In the genomic region with DNA sequence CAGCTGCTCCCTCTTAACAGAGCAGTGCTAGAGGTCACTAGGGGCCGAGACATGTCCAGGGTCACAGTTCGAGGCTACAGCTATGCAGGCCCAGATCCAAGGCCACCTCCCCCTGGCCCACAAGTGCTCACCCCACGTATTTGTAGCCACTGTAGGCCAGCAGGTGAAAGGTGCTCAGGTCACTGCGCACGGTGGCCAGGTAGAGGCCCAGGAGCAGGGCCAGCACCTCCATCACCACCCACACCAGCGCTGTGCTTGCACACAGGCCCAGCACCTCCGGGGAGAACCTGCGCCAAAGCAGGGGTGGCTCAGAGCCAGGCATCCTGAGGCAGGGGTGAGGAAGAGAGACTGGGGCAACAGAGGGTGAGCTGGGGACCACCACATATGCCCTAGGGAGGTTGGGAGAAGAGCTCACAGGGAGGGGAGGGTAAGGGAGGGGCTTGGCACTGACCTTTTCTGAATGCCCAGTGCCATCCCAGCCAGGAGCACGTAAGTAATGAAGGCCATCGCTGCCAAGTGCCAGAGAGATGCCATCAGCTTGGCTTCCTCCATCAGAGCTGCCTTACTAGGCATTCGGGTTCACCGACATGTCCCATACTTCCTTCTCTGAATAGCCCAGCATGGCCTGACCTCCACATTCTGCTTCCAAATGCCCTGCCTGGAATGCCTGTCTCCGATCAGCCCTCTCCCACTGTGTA, we compare ENCODE assay signal across 31 cellular contexts. TPM values are rescaled to one million over a fixed set of nuclear protein-coding genes. Genes with fewer than 3 reads are reported as not detected.
DNase-seq lines count a peak whose midpoint lies in the region; ATAC-seq, FAIRE-seq and TF ChIP-seq lines count a peak whose summit lies in the region.
"Had no signal": no experiment of that assay in that cellular context is flagged by ENCODE, and none has a peak within 500 bp of the region (broad histone marks: within the 10 kb centered on the region; RNA-seq: fewer than 3 reads in every experiment).

No MANE protein-coding gene starts in this region.

- no peak for TF ChIP-seq POLR2A in HepG2 (IDR thresholded peaks at IDR 0.05; ENCODE audit: insufficient read depth in 1 of 2, low read depth in 2 of 2, low read length in 2 of 2)

- CTCF ChIA-PET in HepG2 (lab: Yijun Ruan, JAX; ENCODE audit: low intra/inter-chr PET ratio, low total read pairs) (no interaction called here), Calu3 (lab: Charles Lee) (no interaction called here)

- no peak for ATAC-seq in right cardiac atrium
- ATAC-seq in Right ventricle myocardium inferior, result no peak
- no peak for ATAC-seq in central memory CD8-positive, alpha-beta T cell (replicated peaks; ENCODE audit: extremely low read depth, poor library complexity, severe bottlenecking)
- ATAC-seq in HepG2, result no peak
- no peak for ATAC-seq in activated naive CD4-positive, alpha-beta T cell treated with anti-CD3 and anti-CD28 coated beads, Interleukin-2, amount 50 U/mL, for 72 hours
- ATAC-seq: lower lobe of right lung; naive thymus-derived CD4-positive, alpha-beta T cell; sciatic nerve had no signal

- in situ Hi-C loops in HepG2 (cut with HindIII; ENCODE audit: extremely low pct_ligation_motif_present, low pct_unique_long_range_greater_than_20kb), result no loop called here

- no peak for TF ChIP-seq RAD21 in HepG2 (CRISPR knock-in tag; IDR thresholded peaks at IDR 0.05)

- H3K4me3 Mint-ChIP-seq in central memory CD8-positive, alpha-beta T cell, result peak overlapping the region; percentile 38
- H3K4me3 Mint-ChIP-seq in Calu3 (ENCODE audit: low read depth, unreplicated experiment), result no peak overlapping the region
- H3K4me3 Mint-ChIP-seq: activated CD4-positive, alpha-beta T cell treated with anti-CD3 and anti-CD28 coated beads, Interleukin-2, amount 10 ng/mL, durations not matched to agents 24 days and 14 days; CD14-positive monocyte had no signal

- H3K9me3 Mint-ChIP-seq in central memory CD8-positive, alpha-beta T cell, result no peaks in the 10 kb centered on the region
- H3K9me3 Mint-ChIP-seq in activated naive CD4-positive, alpha-beta T cell treated with anti-CD3 and anti-CD28 coated beads, Interleukin-2, amount 50 U/mL, for 72 hours, result no peaks in the 10 kb centered on the region
- no peaks in the 10 kb centered on the region for H3K9me3 Mint-ChIP-seq in Calu3 (ENCODE audit: low read depth, unreplicated experiment)
- H3K9me3 Mint-ChIP-seq: activated CD4-positive, alpha-beta T cell treated with anti-CD3 and anti-CD28 coated beads, Interleukin-2, amount 10 ng/mL, durations not matched to agents 24 days and 14 days had no signal

- H3K36me3 Mint-ChIP-seq in central memory CD8-positive, alpha-beta T cell (ENCODE audit: insufficient read depth), result peaks cover 27% of the 10 kb centered on the region
- H3K36me3 Mint-ChIP-seq in activated naive CD4-positive, alpha-beta T cell treated with anti-CD3 and anti-CD28 coated beads, Interleukin-2, amount 50 U/mL, for 72 hours, result no peaks in the 10 kb centered on the region
- peaks cover 66% of the 10 kb centered on the region for H3K36me3 Mint-ChIP-seq in Calu3 (ENCODE audit: insufficient read depth, unreplicated experiment)
- H3K36me3 Mint-ChIP-seq: naive thymus-derived CD4-positive, alpha-beta T cell had no signal

- H3K4me2 ChIP-seq in HepG2 (ENCODE audit: low read depth, low read length), result no peak overlapping the region

- 81% methylated on average over 13 of the region's 13 CpGs for WGBS in right cardiac atrium
- WGBS in HepG2 (ENCODE audit: low lambda C conversion rate), result 100% methylated on average over 3 of the region's 13 CpGs

- no peak overlapping the region for H2AFZ ChIP-seq in HepG2 (ENCODE audit: low read length)

- H3K4me3 ChIP-seq in right cardiac atrium (ENCODE audit: low read length), result no peak overlapping the region
- no peak overlapping the region for H3K4me3 ChIP-seq in HepG2 (replicated peaks in 1 of 3; ENCODE audit: insufficient read depth in 1 of 3, low read depth in 2 of 3, low read length in 3 of 3)
- H3K4me3 ChIP-seq: lower lobe of right lung, prostate gland, SJSA1, transverse colon had no signal

- peak overlapping the region; percentile 13 for H3K27ac ChIP-seq in right cardiac atrium (ENCODE audit: low read length)
- no peak overlapping the region for H3K27ac ChIP-seq in HepG2 (ENCODE audit: extremely low read length, insufficient read depth, low read length)
- H3K27ac ChIP-seq: brain microvascular endothelial cell, lower lobe of right lung, prostate gland, SJSA1, transverse colon had no signal

- peak in 1 of 3 donors; percentile 46 for DNase-seq in right cardiac atrium
- DNase-seq in Right ventricle myocardium inferior (ENCODE audit: missing footprints), result no peak
- no peak for DNase-seq in central memory CD8-positive, alpha-beta T cell (ENCODE audit: low spot score in 2 of 2)
- DNase-seq in HepG2 (ENCODE audit: low spot score), result no peak
- DNase-seq in GM20000 (ENCODE audit: low spot score), result no peak
- no peak for DNase-seq in activated naive CD4-positive, alpha-beta T cell treated with anti-CD3 and anti-CD28 coated beads, Interleukin-2, amount 50 U/mL, for 72 hours (ENCODE audit: low spot score in 2 of 2)
- no peak for DNase-seq in Calu3
- no peak for DNase-seq in mesenteric fat pad (ENCODE audit: low spot score)
- DNase-seq: activated CD4-positive, alpha-beta T cell treated with anti-CD3 and anti-CD28 coated beads, Interleukin-2, amount 10 ng/mL, durations not matched to agents 24 days and 14 days; activated gamma-delta T cell treated with Interleukin-2 at 50 U/mL for 16 hours; activated T-cell treated with anti-CD3 and anti-CD28 coated beads, Interleukin-2, amount 50 U/mL, for 1 hour; brain microvascular endothelial cell; DMS79 treated with DMSO at 0.1 percent for 48 hours; effector CD4-positive, alpha-beta T cell; GF-D8; hypothalamus; lower lobe of right lung; naive thymus-derived CD4-positive, alpha-beta T cell; NCI-H1417 treated with DMSO at 0.1 percent for 48 hours; NCI-H774; nucleus accumbens; stimulated activated CD4-positive, alpha-beta T cell treated with anti-CD3 and anti-CD28 coated beads, Interleukin-12 subunit alpha, Interleukin-12 subunit beta, amount 100 ng/mL, for 4 hours; stimulated activated CD4-positive, alpha-beta T cell treated with anti-CD3 and anti-CD28 coated beads, Interleukin-2, amount 100 ng/mL, for 48 hours; transverse colon had no signal

- peaks cover 4% of the 10 kb centered on the region for H4K20me1 ChIP-seq in HepG2 (ENCODE audit: insufficient read depth, low read length)

- H3K27me3 ChIP-seq in right cardiac atrium (ENCODE audit: control insufficient read depth, insufficient read depth), result no peaks in the 10 kb centered on the region
- H3K27me3 ChIP-seq in HepG2 (ENCODE audit: control insufficient read depth in 1 of 2, insufficient read depth in 2 of 2, low read length in 2 of 2), result no peaks in the 10 kb centered on the region; a peak in 1 of 5 replicates
- H3K27me3 ChIP-seq: brain microvascular endothelial cell, transverse colon had no signal

- H3K9me3 ChIP-seq in right cardiac atrium (ENCODE audit: control insufficient read depth, low read length) (no peaks in the 10 kb centered on the region), HepG2 (ENCODE audit: low read length) (no peaks in the 10 kb centered on the region)
- H3K9me3 ChIP-seq: lower lobe of right lung, prostate gland, SJSA1, transverse colon had no signal

- POLR2A ChIA-PET in HepG2 (lab: Yijun Ruan, JAX), result interaction anchor here (5.7 kb wide), 1 partner anchor 26 kb away, joined by 121 read pairs; no protein-coding TSS in a partner anchor

- no peak overlapping the region for H3K27ac Mint-ChIP-seq in central memory CD8-positive, alpha-beta T cell (ENCODE audit: low read depth)
- no peak overlapping the region for H3K27ac Mint-ChIP-seq in activated naive CD4-positive, alpha-beta T cell treated with anti-CD3 and anti-CD28 coated beads, Interleukin-2, amount 50 U/mL, for 72 hours
- H3K27ac Mint-ChIP-seq in Calu3 (ENCODE audit: unreplicated experiment), result no peak overlapping the region
- H3K27ac Mint-ChIP-seq: activated CD4-positive, alpha-beta T cell treated with anti-CD3 and anti-CD28 coated beads, Interleukin-2, amount 10 ng/mL, durations not matched to agents 24 days and 14 days; CD14-positive monocyte had no signal

- no peak for FAIRE-seq in HepG2 (lab: Jason Lieb, UNC)
- FAIRE-seq: A204.1, colon had no signal

- peaks cover 29% of the 10 kb centered on the region for H3K79me2 ChIP-seq in HepG2 (ENCODE audit: insufficient read depth, low read length)

- TF ChIP-seq EP300 in HepG2 (IDR thresholded peaks at IDR 0.05; ENCODE audit: low read depth in 2 of 2, low read length in 2 of 2) (no peak), HepG2 (CRISPR knock-in tag; IDR thresholded peaks at IDR 0.05; ENCODE audit: borderline replicate concordance) (no peak)

- BruUV-seq in HepG2 (replicated peaks; lab: Mats Ljungman, UMichigan) (no TSS peak), Calu3 (replicated peaks; lab: Mats Ljungman, UMichigan) (no TSS peak)

- intact Hi-C loops in right cardiac atrium (cut with DNase I) (no loop called here), Right ventricle myocardium inferior (cut with DNase I) (no loop called here), HepG2 (cut with micrococcal nuclease; ENCODE audit: unreplicated experiment) (no loop called here), Calu3 (cut with micrococcal nuclease; ENCODE audit: unreplicated experiment) (no loop called here)

- peaks cover 5 to 23% of the 10 kb centered on the region in 2 experiments; a peak in 4 of 5 replicates for H3K36me3 ChIP-seq in HepG2 (replicated peaks in 1 of 2; ENCODE audit: control insufficient read depth in 1 of 2, insufficient read depth in 2 of 2, low read length in 2 of 2)
- H3K36me3 ChIP-seq: prostate gland, transverse colon had no signal

- peak overlapping the region; percentile 10; the same call in 1 of the 2 replicates for H3K9ac ChIP-seq in HepG2 (ENCODE audit: insufficient read depth, low read depth, low read length)

- TF ChIP-seq CTCF in HepG2 (CRISPR knock-in tag; IDR thresholded peaks at IDR 0.05) (no peak), GM20000 (IDR thresholded peaks at IDR 0.05; ENCODE audit: extremely low read depth, missing control alignments) (no peak), Calu3 (IDR thresholded peaks at IDR 0.05; ENCODE audit: unreplicated experiment) (no peak)

- H3K4me1 ChIP-seq in right cardiac atrium (ENCODE audit: control insufficient read depth, insufficient read depth, low read length) (peaks cover 10% of the 10 kb centered on the region), HepG2 (ENCODE audit: insufficient read depth, low read length) (peaks cover 54% of the 10 kb centered on the region)

- H3K4me1 Mint-ChIP-seq in central memory CD8-positive, alpha-beta T cell, result peaks cover 46% of the 10 kb centered on the region
- peaks cover 23% of the 10 kb centered on the region for H3K4me1 Mint-ChIP-seq in Calu3 (ENCODE audit: low read depth, unreplicated experiment)

- no peaks in the 10 kb centered on the region for H3K27me3 Mint-ChIP-seq in central memory CD8-positive, alpha-beta T cell
- H3K27me3 Mint-ChIP-seq in Calu3 (ENCODE audit: unreplicated experiment), result peaks cover 13% of the 10 kb centered on the region

RNA-seq across cellular contexts. Expression of gene YIF1A, which starts 3.5 kb away (rescaled TPM):
- 10 to 100 TPM; 48.0 to 65.3 (median 50.5) TPM for total RNA-seq in right cardiac atrium
- polyA plus RNA-seq in right cardiac atrium, result 56.1 TPM
- 48.7 TPM for total RNA-seq in Right ventricle myocardium inferior
- total RNA-seq in HepG2 (2016; rRNA removed; fragmentation: Illumina TruSeq; extraction: Trizol), result 78.9 and 145 TPM in 2 replicates
- 67.9 and 97.5 TPM in 2 replicates for total RNA-seq in HepG2 (2016; cell fraction: cytosol; rRNA removed; fragmentation: Illumina TruSeq; extraction: Trizol; ENCODE audit: low read depth)
- 79.1 and 144 TPM in 2 replicates for total RNA-seq in HepG2 (2016; cell fraction: insoluble cytoplasmic fraction; rRNA removed; fragmentation: Illumina TruSeq; extraction: Trizol)
- 74.6 and 94.5 TPM in 2 replicates for total RNA-seq in HepG2 (2016; cell fraction: membrane; rRNA removed; fragmentation: Illumina TruSeq; extraction: Trizol)
- 100 and 123 TPM in 2 replicates for total RNA-seq in HepG2 (2016; cell fraction: nucleus; rRNA removed; fragmentation: Illumina TruSeq; extraction: Trizol)
- 133 and 166 TPM in 2 replicates for polyA plus RNA-seq in HepG2 (2011; rRNA removed)
- 145 and 216 TPM in 2 replicates for polyA plus RNA-seq in HepG2 (2011; cell fraction: cytosol; rRNA removed)
- polyA plus RNA-seq in HepG2 (2011; cell fraction: nucleus; rRNA removed), result 188 and 197 TPM in 2 replicates
- 82.1 and 113 TPM in 2 replicates for polyA plus RNA-seq in HepG2 (2012)
- 70.4 and 85.6 TPM in 2 replicates for polyA plus RNA-seq in HepG2 (2016; cell fraction: cytosol; fragmentation: Illumina TruSeq; extraction: Trizol; ENCODE audit: low read depth)
- 74.0 and 87.7 TPM in 2 replicates for polyA plus RNA-seq in HepG2 (2016; cell fraction: insoluble cytoplasmic fraction; fragmentation: Illumina TruSeq; extraction: Trizol; ENCODE audit: low read depth)
- polyA plus RNA-seq in HepG2 (2016; cell fraction: membrane; fragmentation: Illumina TruSeq; extraction: Trizol; ENCODE audit: low read depth), result 69.4 and 78.0 TPM in 2 replicates
- polyA plus RNA-seq in HepG2 (2016; cell fraction: nucleus; fragmentation: Illumina TruSeq; extraction: Trizol; ENCODE audit: insufficient read depth, low read depth), result 157 and 186 TPM in 2 replicates
- polyA minus RNA-seq in HepG2 (2011; rRNA and poly(A)+ RNA removed; ENCODE audit: low replicate concordance), result 241 and 330 TPM in 2 replicates
- 159 and 162 TPM in 2 replicates for polyA minus RNA-seq in HepG2 (2011; cell fraction: cytosol; rRNA and poly(A)+ RNA removed)
- 44.9 and 46.5 TPM in 2 replicates for polyA minus RNA-seq in HepG2 (2011; cell fraction: nucleus; rRNA and poly(A)+ RNA removed)
- 10 to 100 TPM; 45.9 to 55.4 TPM for total RNA-seq in activated naive CD4-positive, alpha-beta T cell treated with anti-CD3 and anti-CD28 coated beads, Interleukin-2, amount 50 U/mL, for 72 hours
- total RNA-seq in Calu3 (2022), result 98.8 and 106 TPM in 2 replicates
- total RNA-seq in mesenteric fat pad, result 81.7 TPM

RNA-seq across cellular contexts. Expression of gene TMEM151A, which starts 6.3 kb away (rescaled TPM):
- total RNA-seq in right cardiac atrium (under 1 TPM; 0.20 to 0.31 (median 0.26) TPM), Right ventricle myocardium inferior (0.14 TPM), HepG2 (2016; rRNA removed; fragmentation: Illumina TruSeq; extraction: Trizol) (0.10 and 0.18 TPM in 2 replicates), Calu3 (2022) (1.4 and 3.0 TPM in 2 replicates), mesenteric fat pad (0.19 TPM)
- polyA plus RNA-seq in right cardiac atrium (0.45 TPM), HepG2 (2011; rRNA removed) (0.33 and 0.48 TPM in 2 replicates)
- 0.09 and 0.10 TPM in 2 replicates for total RNA-seq in HepG2 (2016; cell fraction: cytosol; rRNA removed; fragmentation: Illumina TruSeq; extraction: Trizol; ENCODE audit: low read depth)
- 0.09 and 0.13 TPM in 2 replicates for total RNA-seq in HepG2 (2016; cell fraction: insoluble cytoplasmic fraction; rRNA removed; fragmentation: Illumina TruSeq; extraction: Trizol)
- total RNA-seq in HepG2 (2016; cell fraction: membrane; rRNA removed; fragmentation: Illumina TruSeq; extraction: Trizol), result 0.10 and 0.15 TPM in 2 replicates
- 0.13 and 0.19 TPM in 2 replicates for total RNA-seq in HepG2 (2016; cell fraction: nucleus; rRNA removed; fragmentation: Illumina TruSeq; extraction: Trizol)
- polyA plus RNA-seq in HepG2 (2011; cell fraction: cytosol; rRNA removed), result 0.35 and 0.48 TPM in 2 replicates
- polyA plus RNA-seq in HepG2 (2011; cell fraction: nucleus; rRNA removed), result 0.74 and 0.76 TPM in 2 replicates
- polyA plus RNA-seq in HepG2 (2012), result 0.40 and 0.52 TPM in 2 replicates
- 0.07 TPM in 1 of 2 replicates, not detected in the other for polyA plus RNA-seq in HepG2 (2016; cell fraction: cytosol; fragmentation: Illumina TruSeq; extraction: Trizol; ENCODE audit: low read depth)
- 0.14 and 0.15 TPM in 2 replicates for polyA plus RNA-seq in HepG2 (2016; cell fraction: insoluble cytoplasmic fraction; fragmentation: Illumina TruSeq; extraction: Trizol; ENCODE audit: low read depth)
- polyA plus RNA-seq in HepG2 (2016; cell fraction: membrane; fragmentation: Illumina TruSeq; extraction: Trizol; ENCODE audit: low read depth), result 0.11 and 0.16 TPM in 2 replicates
- polyA plus RNA-seq in HepG2 (2016; cell fraction: nucleus; fragmentation: Illumina TruSeq; extraction: Trizol; ENCODE audit: insufficient read depth, low read depth), result 0.17 and 0.18 TPM in 2 replicates
- 0.09 and 1.0 TPM in 2 replicates for polyA minus RNA-seq in HepG2 (2011; rRNA and poly(A)+ RNA removed; ENCODE audit: low replicate concordance)
- 0.26 and 0.30 TPM in 2 replicates for polyA minus RNA-seq in HepG2 (2011; cell fraction: cytosol; rRNA and poly(A)+ RNA removed)
- polyA minus RNA-seq in HepG2 (2011; cell fraction: nucleus; rRNA and poly(A)+ RNA removed), result 0.62 and 0.77 TPM in 2 replicates
- total RNA-seq in activated naive CD4-positive, alpha-beta T cell treated with anti-CD3 and anti-CD28 coated beads, Interleukin-2, amount 50 U/mL, for 72 hours, result not detected
- total RNA-seq: activated CD4-positive, alpha-beta T cell treated with anti-CD3 and anti-CD28 coated beads, Interleukin-2, amount 10 ng/mL, durations not matched to agents 24 days and 14 days; lower lobe of right lung; RPMI7951 had no signal
- polyA plus RNA-seq: CD14-positive monocyte; naive thymus-derived CD4-positive, alpha-beta T cell had no signal

RNA-seq across cellular contexts. Expression of gene CNIH2, which starts 7.4 kb away (rescaled TPM):
- total RNA-seq in right cardiac atrium (under 1 TPM in 2 of 4 donors, not detected in 2; 0.25 to 0.47 TPM), Right ventricle myocardium inferior (not detected), HepG2 (2016; rRNA removed; fragmentation: Illumina TruSeq; extraction: Trizol) (0.18 and 0.60 TPM in 2 replicates), Calu3 (2022) (2.9 and 3.5 TPM in 2 replicates), mesenteric fat pad (0.55 TPM)
- polyA plus RNA-seq in right cardiac atrium (0.23 TPM), HepG2 (2011; rRNA removed) (0.25 and 0.69 TPM in 2 replicates)
- 0.44 and 1.2 TPM in 2 replicates for total RNA-seq in HepG2 (2016; cell fraction: cytosol; rRNA removed; fragmentation: Illumina TruSeq; extraction: Trizol; ENCODE audit: low read depth)
- total RNA-seq in HepG2 (2016; cell fraction: insoluble cytoplasmic fraction; rRNA removed; fragmentation: Illumina TruSeq; extraction: Trizol), result 0.13 and 0.17 TPM in 2 replicates
- total RNA-seq in HepG2 (2016; cell fraction: membrane; rRNA removed; fragmentation: Illumina TruSeq; extraction: Trizol), result 1.2 TPM in 2 replicates
- total RNA-seq in HepG2 (2016; cell fraction: nucleus; rRNA removed; fragmentation: Illumina TruSeq; extraction: Trizol), result 0.47 and 0.69 TPM in 2 replicates
- polyA plus RNA-seq in HepG2 (2011; cell fraction: cytosol; rRNA removed), result 0.32 and 0.35 TPM in 2 replicates
- 0.47 and 0.55 TPM in 2 replicates for polyA plus RNA-seq in HepG2 (2011; cell fraction: nucleus; rRNA removed)
- 0.09 and 0.23 TPM in 2 replicates for polyA plus RNA-seq in HepG2 (2012)
- polyA plus RNA-seq in HepG2 (2016; cell fraction: cytosol; fragmentation: Illumina TruSeq; extraction: Trizol; ENCODE audit: low read depth), result 4.5 and 4.9 TPM in 2 replicates
- 0.73 and 0.97 TPM in 2 replicates for polyA plus RNA-seq in HepG2 (2016; cell fraction: insoluble cytoplasmic fraction; fragmentation: Illumina TruSeq; extraction: Trizol; ENCODE audit: low read depth)
- 4.7 and 4.8 TPM in 2 replicates for polyA plus RNA-seq in HepG2 (2016; cell fraction: membrane; fragmentation: Illumina TruSeq; extraction: Trizol; ENCODE audit: low read depth)
- polyA plus RNA-seq in HepG2 (2016; cell fraction: nucleus; fragmentation: Illumina TruSeq; extraction: Trizol; ENCODE audit: insufficient read depth, low read depth), result 0.59 and 1.3 TPM in 2 replicates
- 0.26 TPM in 1 of 2 replicates, not detected in the other for polyA minus RNA-seq in HepG2 (2011; rRNA and poly(A)+ RNA removed; ENCODE audit: low replicate concordance)
- polyA minus RNA-seq in HepG2 (2011; cell fraction: cytosol; rRNA and poly(A)+ RNA removed), result not detected in 2 replicates
- not detected in 2 replicates for polyA minus RNA-seq in HepG2 (2011; cell fraction: nucleus; rRNA and poly(A)+ RNA removed)
- 1 to 10 TPM; 1.7 to 4.5 TPM for total RNA-seq in activated naive CD4-positive, alpha-beta T cell treated with anti-CD3 and anti-CD28 coated beads, Interleukin-2, amount 50 U/mL, for 72 hours
- polyA plus RNA-seq: CD14-positive monocyte; naive thymus-derived CD4-positive, alpha-beta T cell had no signal

RNA-seq across cellular contexts. Expression of gene RAB1B, which starts 17.0 kb away (rescaled TPM):
- total RNA-seq in right cardiac atrium (100 to 1,000 TPM; 114 to 129 (median 125) TPM), Right ventricle myocardium inferior (125 TPM), HepG2 (2016; rRNA removed; fragmentation: Illumina TruSeq; extraction: Trizol) (73.7 and 77.9 TPM in 2 replicates), Calu3 (2022) (144 and 146 TPM in 2 replicates), mesenteric fat pad (138 TPM)
- polyA plus RNA-seq in right cardiac atrium (170 TPM), HepG2 (2011; rRNA removed) (87.9 and 97.8 TPM in 2 replicates)
- 22.8 and 24.5 TPM in 2 replicates for total RNA-seq in HepG2 (2016; cell fraction: cytosol; rRNA removed; fragmentation: Illumina TruSeq; extraction: Trizol; ENCODE audit: low read depth)
- 71.1 and 82.5 TPM in 2 replicates for total RNA-seq in HepG2 (2016; cell fraction: insoluble cytoplasmic fraction; rRNA removed; fragmentation: Illumina TruSeq; extraction: Trizol)
- total RNA-seq in HepG2 (2016; cell fraction: membrane; rRNA removed; fragmentation: Illumina TruSeq; extraction: Trizol), result 43.6 and 49.5 TPM in 2 replicates
- total RNA-seq in HepG2 (2016; cell fraction: nucleus; rRNA removed; fragmentation: Illumina TruSeq; extraction: Trizol), result 29.4 and 33.2 TPM in 2 replicates
- polyA plus RNA-seq in HepG2 (2011; cell fraction: cytosol; rRNA removed), result 86.4 and 116 TPM in 2 replicates
- polyA plus RNA-seq in HepG2 (2011; cell fraction: nucleus; rRNA removed), result 58.8 and 60.5 TPM in 2 replicates
- 48.5 and 57.1 TPM in 2 replicates for polyA plus RNA-seq in HepG2 (2012)
- polyA plus RNA-seq in HepG2 (2016; cell fraction: cytosol; fragmentation: Illumina TruSeq; extraction: Trizol; ENCODE audit: low read depth), result 28.9 and 32.8 TPM in 2 replicates
- 89.9 and 95.0 TPM in 2 replicates for polyA plus RNA-seq in HepG2 (2016; cell fraction: insoluble cytoplasmic fraction; fragmentation: Illumina TruSeq; extraction: Trizol; ENCODE audit: low read depth)
- 51.2 TPM in 2 replicates for polyA plus RNA-seq in HepG2 (2016; cell fraction: membrane; fragmentation: Illumina TruSeq; extraction: Trizol; ENCODE audit: low read depth)
- polyA plus RNA-seq in HepG2 (2016; cell fraction: nucleus; fragmentation: Illumina TruSeq; extraction: Trizol; ENCODE audit: insufficient read depth, low read depth), result 63.8 and 71.2 TPM in 2 replicates
- polyA minus RNA-seq in HepG2 (2011; rRNA and poly(A)+ RNA removed; ENCODE audit: low replicate concordance), result 142 and 271 TPM in 2 replicates
- 48.5 and 50.0 TPM in 2 replicates for polyA minus RNA-seq in HepG2 (2011; cell fraction: cytosol; rRNA and poly(A)+ RNA removed)
- polyA minus RNA-seq in HepG2 (2011; cell fraction: nucleus; rRNA and poly(A)+ RNA removed), result 7.7 and 9.4 TPM in 2 replicates
- 100 to 1,000 TPM; 138 to 153 TPM for total RNA-seq in activated naive CD4-positive, alpha-beta T cell treated with anti-CD3 and anti-CD28 coated beads, Interleukin-2, amount 50 U/mL, for 72 hours

RNA-seq across cellular contexts. Expression of gene KLC2, which starts 27.9 kb away (rescaled TPM):
- 10 to 100 TPM; 27.8 to 33.4 (median 30.6) TPM for total RNA-seq in right cardiac atrium
- polyA plus RNA-seq in right cardiac atrium, result 34.7 TPM
- total RNA-seq in Right ventricle myocardium inferior, result 35.3 TPM
- total RNA-seq in HepG2 (2016; rRNA removed; fragmentation: Illumina TruSeq; extraction: Trizol), result 5.8 and 8.9 TPM in 2 replicates
- 2.9 and 4.1 TPM in 2 replicates for total RNA-seq in HepG2 (2016; cell fraction: cytosol; rRNA removed; fragmentation: Illumina TruSeq; extraction: Trizol; ENCODE audit: low read depth)
- total RNA-seq in HepG2 (2016; cell fraction: insoluble cytoplasmic fraction; rRNA removed; fragmentation: Illumina TruSeq; extraction: Trizol), result 6.4 and 10.4 TPM in 2 replicates
- 5.1 and 5.2 TPM in 2 replicates for total RNA-seq in HepG2 (2016; cell fraction: membrane; rRNA removed; fragmentation: Illumina TruSeq; extraction: Trizol)
- total RNA-seq in HepG2 (2016; cell fraction: nucleus; rRNA removed; fragmentation: Illumina TruSeq; extraction: Trizol), result 7.2 and 9.9 TPM in 2 replicates
- 9.2 and 13.5 TPM in 2 replicates for polyA plus RNA-seq in HepG2 (2011; rRNA removed)
- polyA plus RNA-seq in HepG2 (2011; cell fraction: cytosol; rRNA removed), result 6.2 and 8.0 TPM in 2 replicates
- 37.0 and 38.9 TPM in 2 replicates for polyA plus RNA-seq in HepG2 (2011; cell fraction: nucleus; rRNA removed)
- polyA plus RNA-seq in HepG2 (2012), result 8.0 and 20.4 TPM in 2 replicates
- polyA plus RNA-seq in HepG2 (2016; cell fraction: cytosol; fragmentation: Illumina TruSeq; extraction: Trizol; ENCODE audit: low read depth), result 2.3 and 2.5 TPM in 2 replicates
- 10.3 and 13.3 TPM in 2 replicates for polyA plus RNA-seq in HepG2 (2016; cell fraction: insoluble cytoplasmic fraction; fragmentation: Illumina TruSeq; extraction: Trizol; ENCODE audit: low read depth)
- 4.7 and 5.2 TPM in 2 replicates for polyA plus RNA-seq in HepG2 (2016; cell fraction: membrane; fragmentation: Illumina TruSeq; extraction: Trizol; ENCODE audit: low read depth)
- 23.2 and 27.0 TPM in 2 replicates for polyA plus RNA-seq in HepG2 (2016; cell fraction: nucleus; fragmentation: Illumina TruSeq; extraction: Trizol; ENCODE audit: insufficient read depth, low read depth)
- polyA minus RNA-seq in HepG2 (2011; rRNA and poly(A)+ RNA removed; ENCODE audit: low replicate concordance), result 17.2 and 38.7 TPM in 2 replicates
- polyA minus RNA-seq in HepG2 (2011; cell fraction: cytosol; rRNA and poly(A)+ RNA removed), result 5.8 and 6.9 TPM in 2 replicates
- 6.4 and 8.5 TPM in 2 replicates for polyA minus RNA-seq in HepG2 (2011; cell fraction: nucleus; rRNA and poly(A)+ RNA removed)
- total RNA-seq in activated naive CD4-positive, alpha-beta T cell treated with anti-CD3 and anti-CD28 coated beads, Interleukin-2, amount 50 U/mL, for 72 hours, result 10 to 100 TPM; 26.0 to 69.7 TPM
- 41.7 and 46.7 TPM in 2 replicates for total RNA-seq in Calu3 (2022)
- total RNA-seq in mesenteric fat pad, result 35.0 TPM
